Comparison of ENCODE assay signal across 11 cellular contexts in genomic region chr4:158120574-158121202, GRCh38. TPM values are rescaled to one million over a fixed set of nuclear protein-coding genes. Genes with fewer than 3 reads are reported as not detected.
DNase-seq lines count a peak whose midpoint lies in the region; ATAC-seq and TF ChIP-seq lines count a peak whose summit lies in the region.
"Not testable (repeated sequence)": the region's sequence is repeated elsewhere in the genome, so short reads cannot be mapped to it uniquely, and the experiment has no call there.
"Had no signal": no experiment of that assay in that cellular context is flagged by ENCODE, and none has a peak within 500 bp of the region (broad histone marks: within the 10 kb centered on the region; RNA-seq: fewer than 3 reads in every experiment).

No MANE protein-coding gene starts in this region.

- not testable (repeated sequence) for H2AK9ac ChIP-seq in IMR-90 (replicated peaks; ENCODE audit: low read depth, low read length, poor library complexity)

- dilution Hi-C loops in IMR-90 (cut with HindIII; ENCODE audit: low sequenced_read_pairs, unreplicated experiment), result not testable (repeated sequence)

- H3K79me2 ChIP-seq in fibroblast of lung (ENCODE audit: control insufficient read depth, insufficient read depth, low read length), result not testable (repeated sequence)

- CTCF ChIA-PET in IMR-90 (lab: Yijun Ruan, JAX), result interaction anchor here (1.0 kb wide), 1 partner anchor 51 kb away, joined by 3 read pairs; no protein-coding TSS in a partner anchor

- 6% methylated on average over 4 of the region's 7 CpGs; no CpG with 5 or more reads in 1 of the 2 experiments for WGBS in IMR-90 (ENCODE audit: extremely low coverage in 2 of 2, insufficient read length in 1 of 2), 2 experiments
- WGBS in body of pancreas, 2 donors, result 42 to 58% methylated on average over 7 of the region's 7 CpGs
- 49% methylated on average over 7 of the region's 7 CpGs for WGBS in right cardiac atrium
- 20 to 24% methylated on average over 7 of the region's 7 CpGs for WGBS in tibial nerve, 2 donors

- not testable (repeated sequence) for H3K9me3 ChIP-seq in IMR-90 (ENCODE audit: control insufficient read depth, insufficient read depth, low read length); body of pancreas; fibroblast of lung (ENCODE audit: control insufficient read depth, insufficient read depth, low read depth, low read length); right cardiac atrium (ENCODE audit: control insufficient read depth, low read length); gastrocnemius medialis; tibial nerve

- H3K4me3 ChIP-seq in IMR-90 (ENCODE audit: insufficient read depth, low read depth, low read length); body of pancreas; right cardiac atrium (ENCODE audit: low read length); gastrocnemius medialis: not testable (repeated sequence)
- H3K4me3 ChIP-seq in fibroblast of lung (replicated peaks in 1 of 4; ENCODE audit: control extremely low read depth in 1 of 4, insufficient read depth in 1 of 4, low read depth in 3 of 4, low read length in 4 of 4) (peak overlapping the region in 2 of 4 experiments; percentile 5 to 36), tibial nerve (peak overlapping the region in 2 of 4 donors; percentile 27 to 36)

- H3K4ac ChIP-seq in IMR-90 (ENCODE audit: low read depth, low read length), result peak overlapping the region; percentile 62

- H2BK120ac ChIP-seq in IMR-90 (ENCODE audit: low read depth, low read length), result peak overlapping the region; percentile 79

- H3K14ac ChIP-seq in IMR-90 (replicated peaks; ENCODE audit: low read depth, low read length), result peak overlapping the region; percentile 43; the same call in 1 of the 2 replicates

- not testable (repeated sequence) for H3K79me1 ChIP-seq in IMR-90 (ENCODE audit: low read depth in 1 of 2, low read length in 2 of 2)

- peak; percentile 76 for ATAC-seq in IMR-90 (ENCODE audit: low read depth)
- peak; percentile 70 for ATAC-seq in body of pancreas
- ATAC-seq in right cardiac atrium, result peak; percentile 93 to 96
- peak; percentile 81 to 85 for ATAC-seq in gastrocnemius medialis

- H3K27ac ChIP-seq in IMR-90 (ENCODE audit: insufficient read depth, low read length) (peak overlapping the region; percentile 89; the same call in 1 of the 2 replicates), body of pancreas (peak overlapping the region in 1 of 4 donors; percentile 1), fibroblast of lung (ENCODE audit: insufficient read depth, low read length) (peak overlapping the region; percentile 73), gastrocnemius medialis (peak overlapping the region in 2 of 4 donors; percentile 8 to 14), tibial nerve (peak overlapping the region in 3 of 4 donors; percentile 5 to 81 (median 77))
- H3K27ac ChIP-seq in right cardiac atrium (ENCODE audit: low read length), result not testable (repeated sequence)

- not testable (repeated sequence) for H2BK15ac ChIP-seq in IMR-90 (ENCODE audit: low read depth, low read length)

- in situ Hi-C loops in IMR-90 (cut with MboI; ENCODE audit: low sequenced_read_pairs); gastrocnemius medialis (cut with MboI; ENCODE audit: low sequenced_read_pairs in 4 of 4): not testable (repeated sequence)

- H4K8ac ChIP-seq in IMR-90 (ENCODE audit: low read depth in 2 of 2, low read length in 2 of 2), result not testable (repeated sequence)

- H3K18ac ChIP-seq in IMR-90 (ENCODE audit: low read depth, low read length), result peak overlapping the region; percentile 74

- peak overlapping the region; percentile 57 for H3K9ac ChIP-seq in IMR-90 (ENCODE audit: low read depth, low read length)
- not testable (repeated sequence) for H3K9ac ChIP-seq in fibroblast of lung (ENCODE audit: insufficient read depth, low read length)

- POLR2A ChIA-PET in IMR-90 (lab: Charles Lee; ENCODE audit: unreplicated experiment), result interaction anchor here (0.6 kb wide), 1 partner anchor 12 kb away, joined by 3 read pairs; no protein-coding TSS in a partner anchor

- H3K56ac ChIP-seq in IMR-90 (ENCODE audit: extremely low read depth, insufficient read depth, low read length), result peak overlapping the region; percentile 52; the same call in 1 of the 2 replicates

- TF ChIP-seq RAD21 in IMR-90 (IDR thresholded peaks at IDR 0.05; ENCODE audit: low read length), result not testable (repeated sequence)

- peak in 1 of 2 donors; percentile 60 for TF ChIP-seq EP300 in tibial nerve (IDR thresholded peaks at IDR 0.05)

- not testable (repeated sequence) for BruUV-seq in IMR-90 (replicated peaks; lab: Mats Ljungman, UMichigan)

- peak overlapping the region; percentile 16 for H2AFZ ChIP-seq in IMR-90 (replicated peaks; ENCODE audit: low read length, poor library complexity)
- not testable (repeated sequence) for H2AFZ ChIP-seq in fibroblast of lung (ENCODE audit: low read length)

- H3K4me1 ChIP-seq in IMR-90 (ENCODE audit: control insufficient read depth, insufficient read depth, low read length); body of pancreas; fibroblast of lung (ENCODE audit: control insufficient read depth, extremely low read depth, insufficient read depth, low read length); right cardiac atrium (ENCODE audit: control insufficient read depth, insufficient read depth, low read length); gastrocnemius medialis: not testable (repeated sequence)
- H3K4me1 ChIP-seq in tibial nerve, result peaks cover 0 to 25% (median 15%) of the 10 kb centered on the region in 4 donors

- DNase-seq in AG08395 (ENCODE audit: low spot score) (peak; percentile 27), body of pancreas (peak in 3 of 4 donors; percentile 11 to 45 (median 15)), fibroblast of lung (ENCODE audit: low read depth in 2 of 2) (peak in 1 of 2 donors; percentile 98), right cardiac atrium (peak; percentile 48 to 80 (median 53)), myocyte (ENCODE audit: low read depth) (peak; percentile 83), gastrocnemius medialis (peak; percentile 13 to 21), tibial nerve (ENCODE audit: low spot score in 2 of 2) (peak in 1 of 2 donors; percentile 32)
- DNase-seq in IMR-90, result not testable (repeated sequence)

- H4K20me1 ChIP-seq in IMR-90 (ENCODE audit: insufficient read depth, low read length); fibroblast of lung (ENCODE audit: control insufficient read depth, extremely low read depth, insufficient read depth, low read length): not testable (repeated sequence)

- H3K36me3 ChIP-seq in IMR-90 (ENCODE audit: control insufficient read depth, insufficient read depth, low read length); body of pancreas (replicated peaks in 1 of 2; ENCODE audit: insufficient read depth in 1 of 2, low read depth in 2 of 2); fibroblast of lung (ENCODE audit: control insufficient read depth, insufficient read depth, low read length); gastrocnemius medialis; tibial nerve: not testable (repeated sequence)

- H2BK20ac ChIP-seq in IMR-90 (ENCODE audit: low read depth, low read length), result peak overlapping the region; percentile 66

- TF ChIP-seq POLR2A in IMR-90 (IDR thresholded peaks at IDR 0.05; ENCODE audit: low read depth, low read length); body of pancreas (IDR thresholded peaks at IDR 0.05); gastrocnemius medialis (IDR thresholded peaks at IDR 0.05); tibial nerve (IDR thresholded peaks at IDR 0.05): not testable (repeated sequence)

- peak overlapping the region; percentile 88; the same call in 1 of the 2 replicates for H4K5ac ChIP-seq in IMR-90 (ENCODE audit: low read depth, low read length)

- not testable (repeated sequence) for H3K9me1 ChIP-seq in IMR-90 (ENCODE audit: insufficient read depth, low read length)

- not testable (repeated sequence) for H2AK5ac ChIP-seq in IMR-90 (ENCODE audit: low read depth, low read length)

- peak overlapping the region; percentile 1 for H3K4me2 ChIP-seq in IMR-90 (ENCODE audit: low read depth, low read length)
- peak overlapping the region; percentile 74 for H3K4me2 ChIP-seq in fibroblast of lung (ENCODE audit: extremely low read depth, insufficient read depth, low read length)

- peak overlapping the region; percentile 46 for H3K23ac ChIP-seq in IMR-90 (ENCODE audit: low read depth, low read length)

- not testable (repeated sequence) for H3K27me3 ChIP-seq in IMR-90 (ENCODE audit: control insufficient read depth, insufficient read depth, low read length); body of pancreas; fibroblast of lung (ENCODE audit: control insufficient read depth, insufficient read depth, low read length); right cardiac atrium (ENCODE audit: control insufficient read depth, insufficient read depth); gastrocnemius medialis; tibial nerve

- peak overlapping the region; percentile 43; the same call in 1 of the 2 replicates for H4K91ac ChIP-seq in IMR-90 (ENCODE audit: insufficient read depth, low read depth, low read length)

- H2BK5ac ChIP-seq in IMR-90 (ENCODE audit: low read depth, low read length, poor library complexity, severe bottlenecking), result peak overlapping the region; percentile 98

- intact Hi-C loops in IMR-90 (cut with micrococcal nuclease), result loop anchor here (1.0 to 5.0 kb wide), 5 partner anchors 37 to 128 kb away; no protein-coding TSS in a partner anchor
- intact Hi-C loops in body of pancreas (cut with DNase I); gastrocnemius medialis (cut with DNase I; ENCODE audit: low total_unique reads): not testable (repeated sequence)
- intact Hi-C loops in right cardiac atrium (cut with DNase I), result loop anchor here in 1 of 4 donors (10.0 kb wide), 1 partner anchor 46 kb away; no protein-coding TSS in a partner anchor

- TF ChIP-seq CTCF in IMR-90 (conservative IDR thresholded peaks at IDR 0.05; ENCODE audit: low read depth, low read length); body of pancreas (IDR thresholded peaks at IDR 0.05); fibroblast of lung (conservative IDR thresholded peaks at IDR 0.05 in 1 of 2, IDR thresholded peaks at IDR 0.05 in 1 of 2; ENCODE audit: low read depth in 1 of 2, low read length in 2 of 2); gastrocnemius medialis (IDR thresholded peaks at IDR 0.05 in 4 of 5, conservative IDR thresholded peaks at IDR 0.05 in 1 of 5); tibial nerve (IDR thresholded peaks at IDR 0.05): not testable (repeated sequence)

RNA-seq across cellular contexts. Expression of gene GASK1B, which starts 52.1 kb away (rescaled TPM):
- total RNA-seq in IMR-90 (2012; rRNA removed) (4.1 and 6.7 TPM in 2 replicates), body of pancreas (10 to 100 TPM; 15.5 to 22.3 TPM), fibroblast of lung (18.2 and 23.6 TPM in 2 replicates), right cardiac atrium (10 to 100 TPM; 62.9 to 81.4 (median 76.7) TPM), myocyte (75.9 and 106 TPM in 2 replicates), gastrocnemius medialis (1 to 10 TPM; 1.8 to 9.8 (median 7.9) TPM), tibial nerve (10 to 100 TPM; 44.1 to 72.0 (median 61.0) TPM)
- polyA plus RNA-seq in IMR-90 (2012; rRNA removed) (4.5 and 5.4 TPM in 2 replicates), fibroblast of lung (17.4 and 51.6 TPM in 2 replicates), right cardiac atrium (25.8 TPM)
- polyA plus RNA-seq in IMR-90 (2012; cell fraction: cytosol; rRNA removed), result 1.9 and 4.6 TPM in 2 replicates
- 2.3 and 5.6 TPM in 2 replicates for polyA plus RNA-seq in IMR-90 (2012; cell fraction: nucleus; rRNA removed; ENCODE audit: low replicate concordance)
- polyA plus RNA-seq in fibroblast of lung (2012), result 11.4 and 29.7 TPM in 2 replicates
- 5.2 and 16.7 TPM in 2 replicates for polyA minus RNA-seq in fibroblast of lung (ENCODE audit: low replicate concordance)
- 72.5 TPM for polyA plus RNA-seq in myocyte (2012)
- total RNA-seq: activated B cell treated with CpG ODN at 0.5 μM for 24 hours; activated CD4-positive, alpha-beta memory T cell treated with anti-CD3 and anti-CD28 coated beads, Interleukin-2, amount 10 ng/mL, durations not matched to agents 7 days and 5 days had no signal
- polyA plus RNA-seq: CD8-positive, alpha-beta memory T cell had no signal
